In genomic region chr22:30968015-30968923, GRCh38 we compare ENCODE assay signal across 8 cellular contexts. TPM values are rescaled to one million over a fixed set of nuclear protein-coding genes. Genes with fewer than 3 reads are reported as not detected.
A peak's percentile ranks its signal among the peaks of the same experiment; 100 is the strongest.
DNase-seq lines count a peak whose midpoint lies in the region; ATAC-seq and TF ChIP-seq lines count a peak whose summit lies in the region.

MORC2 (minus strand) TSS chr22:30968774; CDS start chr22:30967889, 885 bp downstream.

- TF ChIP-seq RAD21 in Ishikawa (IDR thresholded peaks at IDR 0.05; ENCODE audit: low read depth), result no peak

- peaks cover 50% of the 10 kb centered on the region for H3K9me3 Mint-ChIP-seq in activated CD8-positive, alpha-beta T cell treated with anti-CD3 and anti-CD28 coated beads for 36 hours

- POLR2A ChIA-PET in activated CD8-positive, alpha-beta T cell treated with anti-CD3 and anti-CD28 coated beads for 36 hours (lab: Charles Lee), result interaction anchor here (0.6 to 4.5 kb wide), 14 partner anchors 8 to 970 kb away, joined by 3 to 52 read pairs (median 4); partner anchors contain the start of gene SMTN

- peak; percentile 52 for DNase-seq in GF-D8 (lab: John Stamatoyannopoulos, UW)
- no peak for DNase-seq in activated CD8-positive, alpha-beta T cell treated with anti-CD3 and anti-CD28 coated beads for 36 hours
- DNase-seq in glomerular visceral epithelial cell (ENCODE audit: extremely low spot score), result peak; percentile 50
- DNase-seq in omental fat pad (ENCODE audit: low spot score), result no peak
- no peak for DNase-seq in kidney tubule cell (ENCODE audit: low spot score)

- peaks cover 54% of the 10 kb centered on the region for H3K4me1 Mint-ChIP-seq in activated CD8-positive, alpha-beta T cell treated with anti-CD3 and anti-CD28 coated beads for 36 hours (ENCODE audit: low read depth)

- H3K27me3 Mint-ChIP-seq in activated CD8-positive, alpha-beta T cell treated with anti-CD3 and anti-CD28 coated beads for 36 hours, result no peaks in the 10 kb centered on the region

- ATAC-seq in GM21717 (IDR thresholded peaks at IDR 0.05; ENCODE audit: unreplicated experiment), result peak; percentile 23
- ATAC-seq in activated CD8-positive, alpha-beta T cell treated with anti-CD3 and anti-CD28 coated beads for 36 hours, result no peak
- peak; percentile 57 for ATAC-seq in omental fat pad (ENCODE audit: low FRiP score)
- ATAC-seq in GM18858 (IDR thresholded peaks at IDR 0.05; ENCODE audit: unreplicated experiment), result no peak

- CTCF ChIA-PET in activated CD8-positive, alpha-beta T cell treated with anti-CD3 and anti-CD28 coated beads for 36 hours (lab: Charles Lee), result interaction anchor here (0.6 to 3.5 kb wide), 9 partner anchors 8 to 334 kb away, joined by 3 to 38 read pairs (median 4); partner anchors contain the start of genes RNF185 and SMTN

- intact Hi-C loops in activated CD8-positive, alpha-beta T cell treated with anti-CD3 and anti-CD28 coated beads for 36 hours (cut with micrococcal nuclease), result no loop called here

- TF ChIP-seq CTCF in activated CD8-positive, alpha-beta T cell treated with anti-CD3 and anti-CD28 coated beads for 36 hours (IDR thresholded peaks at IDR 0.05), result no peak
- no peak for TF ChIP-seq CTCF in omental fat pad (IDR thresholded peaks at IDR 0.05)

- H3K27ac Mint-ChIP-seq in activated CD8-positive, alpha-beta T cell treated with anti-CD3 and anti-CD28 coated beads for 36 hours, result peak within 1 kb of the TSS; percentile 97

- TF ChIP-seq EP300 in Ishikawa (IDR thresholded peaks at IDR 0.05; ENCODE audit: borderline replicate concordance), result no peak; the same call in 1 of the 2 replicates

- peaks cover 78% of the 10 kb centered on the region for H3K36me3 Mint-ChIP-seq in activated CD8-positive, alpha-beta T cell treated with anti-CD3 and anti-CD28 coated beads for 36 hours (ENCODE audit: low read depth)

- peak within 1 kb of the TSS; percentile 86 for H3K4me3 Mint-ChIP-seq in activated CD8-positive, alpha-beta T cell treated with anti-CD3 and anti-CD28 coated beads for 36 hours

TF ChIP-seq in Ishikawa, 13 proteins besides CTCF, POLR2A, EP300 and RAD21:
- TF ChIP-seq TCF12 (IDR thresholded peaks at IDR 0.05; ENCODE audit: low read depth) (no peak), ZBTB7A (IDR thresholded peaks at IDR 0.05; ENCODE audit: low read depth) (no peak), FOXM1 (IDR thresholded peaks at IDR 0.05; ENCODE audit: borderline replicate concordance, low read depth) (no peak), USF1 (IDR thresholded peaks at IDR 0.05) (peak; percentile 71), CEBPB (IDR thresholded peaks at IDR 0.05) (0 out of 2 replicates have a peak, but pooled peaks have one; percentile 12), EGR1 (IDR thresholded peaks at IDR 0.05) (0 out of 2 replicates have a peak, but pooled peaks have one; percentile 19), CREB1 (IDR thresholded peaks at IDR 0.05; ENCODE audit: low read depth) (no peak), REST (IDR thresholded peaks at IDR 0.05; ENCODE audit: low read depth) (0 out of 2 replicates have a peak, but pooled peaks have one; percentile 7), TEAD4 (IDR thresholded peaks at IDR 0.05) (no peak), TAF1 (IDR thresholded peaks at IDR 0.05; ENCODE audit: low read depth) (peak; percentile 37; the same call in 1 of the 2 replicates), NFIC (IDR thresholded peaks at IDR 0.05) (no peak; the same call in 1 of the 2 replicates), YY1 (IDR thresholded peaks at IDR 0.05; ENCODE audit: low read depth) (no peak), MAX (IDR thresholded peaks at IDR 0.05) (no peak; the same call in 1 of the 2 replicates)

RNA-seq across cellular contexts. Expression of gene MORC2, which starts in this region (rescaled TPM):
- total RNA-seq in activated CD8-positive, alpha-beta T cell treated with anti-CD3 and anti-CD28 coated beads for 36 hours, result 10 to 100 TPM; 20.8 to 23.0 TPM
- total RNA-seq in omental fat pad, result 10 to 100 TPM; 13.9 to 18.6 (median 16.0) TPM

Comparison
In these comparisons a context has a peak if more than half of its experiments do, and no peak if none do; other contexts are left out.
1. DNase-seq: peak in GF-D8 (single experiment) and glomerular visceral epithelial cell (single experiment); none in activated CD8-positive, alpha-beta T cell treated with anti-CD3 and anti-CD28 coated beads for 36 hours (single experiment), omental fat pad (single experiment) and kidney tubule cell (single experiment).
2. ATAC-seq: peak in GM21717 (single experiment) and omental fat pad (single experiment); none in activated CD8-positive, alpha-beta T cell treated with anti-CD3 and anti-CD28 coated beads for 36 hours (single experiment) and GM18858 (single experiment).